ENCODE assay signal across 9 cellular contexts in the genomic region with DNA sequence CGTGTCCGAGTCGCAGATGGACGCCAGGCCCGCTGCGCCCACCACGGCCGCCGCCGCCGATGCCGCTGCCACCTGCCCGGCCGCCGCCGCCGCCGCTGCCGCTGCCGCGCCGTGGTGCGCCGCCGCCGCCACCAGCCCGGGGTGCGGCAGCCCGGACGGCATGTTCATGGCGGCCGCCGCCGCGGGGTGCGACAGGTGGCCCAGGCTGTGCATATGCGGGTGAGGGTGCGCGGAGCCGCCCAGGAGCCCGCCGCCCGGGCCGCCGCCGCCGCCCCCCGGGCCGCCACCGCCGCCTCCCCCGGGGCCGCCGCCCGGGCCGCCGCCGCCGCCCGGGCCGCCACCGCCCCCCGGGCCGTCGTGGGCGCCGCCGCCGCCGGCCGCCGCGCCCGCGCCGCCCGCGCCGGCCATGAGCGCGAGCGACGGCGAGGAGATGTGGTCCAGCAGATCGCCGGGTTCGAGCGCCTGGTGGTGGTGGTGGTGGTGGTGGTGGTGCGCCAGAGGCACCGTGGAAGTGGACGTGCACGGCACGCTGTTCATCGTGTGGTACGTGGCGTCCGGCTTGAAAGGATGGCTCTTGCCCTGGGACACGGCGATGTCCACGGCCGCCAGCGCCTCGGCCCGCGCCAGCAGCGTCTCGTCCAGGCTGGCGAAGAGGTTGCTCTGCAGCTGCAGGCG. TPM values are rescaled to one million over a fixed set of nuclear protein-coding genes. Genes with fewer than 3 reads are reported as not detected.
DNase-seq lines count a peak whose midpoint lies in the region; ATAC-seq and TF ChIP-seq lines count a peak whose summit lies in the region.
"Had no signal": no experiment of that assay in that cellular context is flagged by ENCODE, and none has a peak within 500 bp of the region (broad histone marks: within the 10 kb centered on the region; RNA-seq: fewer than 3 reads in every experiment).

No MANE protein-coding gene starts in this region.

- peak overlapping the region; percentile 57; the same call in 1 of the 2 replicates for H3K4me3 ChIP-seq in BE2C (ENCODE audit: low read depth, low read length)
- H3K4me3 ChIP-seq in GM12875 (ENCODE audit: low read depth, low read length), result peak overlapping the region; percentile 38
- peak overlapping the region; percentile 43 for H3K4me3 ChIP-seq in naive thymus-derived CD4-positive, alpha-beta T cell (ENCODE audit: low read length)

- intact Hi-C loops in naive thymus-derived CD4-positive, alpha-beta T cell (cut with micrococcal nuclease), result loop anchor here (2.0 to 10.0 kb wide), 6 partner anchors 55 to 907 kb away; partner anchors contain the start of genes OBI1 (in 2 of the 2) and SLAIN1 (in 2 of the 2)
- intact Hi-C loops in posterior cingulate gyrus (cut with DNase I), result no loop called here

- H3K27ac Mint-ChIP-seq in activated naive CD8-positive, alpha-beta T cell treated with anti-CD3 and anti-CD28 coated beads, Interleukin-2, amount 10 ng/mL, durations not matched to agents 7 days and 5 days, result peak overlapping the region; percentile 85
- peak overlapping the region in 3 of 9 donors; percentile 54 to 89 (median 75) for H3K27ac Mint-ChIP-seq in naive thymus-derived CD4-positive, alpha-beta T cell

- CTCF ChIA-PET in naive thymus-derived CD4-positive, alpha-beta T cell (lab: Charles Lee), result interaction anchor here (0.6 kb wide), 1 partner anchor 63 kb away, joined by 3 read pairs; no protein-coding TSS in a partner anchor

- peaks cover 2% of the 10 kb centered on the region for H3K36me3 Mint-ChIP-seq in activated naive CD8-positive, alpha-beta T cell treated with anti-CD3 and anti-CD28 coated beads, Interleukin-2, amount 10 ng/mL, durations not matched to agents 7 days and 5 days
- H3K36me3 Mint-ChIP-seq in naive thymus-derived CD4-positive, alpha-beta T cell, result peaks cover 0 to 4% (median 1%) of the 10 kb centered on the region in 5 donors

- no peak overlapping the region for H3K27ac ChIP-seq in naive thymus-derived CD4-positive, alpha-beta T cell (ENCODE audit: low read depth, low read length)
- H3K27ac ChIP-seq in foreskin keratinocyte, result no peak overlapping the region
- H3K27ac ChIP-seq: upper lobe of right lung had no signal

- H3K4me3 Mint-ChIP-seq in activated naive CD8-positive, alpha-beta T cell treated with anti-CD3 and anti-CD28 coated beads, Interleukin-2, amount 10 ng/mL, durations not matched to agents 7 days and 5 days, result peak overlapping the region; percentile 84
- H3K4me3 Mint-ChIP-seq in naive thymus-derived CD4-positive, alpha-beta T cell, result peak overlapping the region; percentile 76 to 95 (median 85)

- H3K9me3 ChIP-seq in BE2C, result 0 out of 2 replicates have a peak, but pooled peaks cover under 1% of the 10 kb centered on the region
- peaks cover 0 to 5% (median 0%) of the 10 kb centered on the region in 3 experiments for H3K9me3 ChIP-seq in naive thymus-derived CD4-positive, alpha-beta T cell (ENCODE audit: control insufficient read depth in 2 of 3, low read length in 3 of 3)
- H3K9me3 ChIP-seq: upper lobe of right lung had no signal

- DNase-seq in BE2C (no peak), DMS153 (lab: John Stamatoyannopoulos, UW) (no peak), posterior cingulate gyrus (no peak), foreskin melanocyte (no peak), foreskin keratinocyte (no peak)
- DNase-seq in activated naive CD8-positive, alpha-beta T cell treated with anti-CD3 and anti-CD28 coated beads, Interleukin-2, amount 10 ng/mL, durations not matched to agents 7 days and 5 days, result peak; percentile 42
- peak in 1 of 9 donors; percentile 29 for DNase-seq in naive thymus-derived CD4-positive, alpha-beta T cell
- DNase-seq: upper lobe of right lung had no signal

- no peaks in the 10 kb centered on the region for H3K36me3 ChIP-seq in BE2C
- H3K36me3 ChIP-seq in naive thymus-derived CD4-positive, alpha-beta T cell (ENCODE audit: control insufficient read depth in 2 of 3, insufficient read depth in 3 of 3, low read length in 3 of 3), result no peaks in the 10 kb centered on the region
- H3K36me3 ChIP-seq: upper lobe of right lung had no signal

- H3K4me1 ChIP-seq in BE2C (peaks cover 4% of the 10 kb centered on the region), foreskin keratinocyte (no peaks in the 10 kb centered on the region)
- peaks cover 0 to 19% of the 10 kb centered on the region in 2 donors for H3K4me1 ChIP-seq in naive thymus-derived CD4-positive, alpha-beta T cell (ENCODE audit: control insufficient read depth in 2 of 2, insufficient read depth in 2 of 2, low read length in 2 of 2)

- POLR2A ChIA-PET in activated naive CD8-positive, alpha-beta T cell treated with anti-CD3 and anti-CD28 coated beads, Interleukin-2, amount 10 ng/mL, durations not matched to agents 7 days and 5 days (lab: Charles Lee), result no interaction called here
- POLR2A ChIA-PET in naive thymus-derived CD4-positive, alpha-beta T cell (lab: Charles Lee), result interaction anchor here (0.7 kb wide), 1 partner anchor 464 kb away, joined by 3 read pairs; no protein-coding TSS in a partner anchor

- peaks cover 88% of the 10 kb centered on the region for H3K27me3 Mint-ChIP-seq in activated naive CD8-positive, alpha-beta T cell treated with anti-CD3 and anti-CD28 coated beads, Interleukin-2, amount 10 ng/mL, durations not matched to agents 7 days and 5 days
- peaks cover 79 to 90% (median 86%) of the 10 kb centered on the region in 5 donors for H3K27me3 Mint-ChIP-seq in naive thymus-derived CD4-positive, alpha-beta T cell

- peaks cover 21% of the 10 kb centered on the region for H3K4me1 Mint-ChIP-seq in activated naive CD8-positive, alpha-beta T cell treated with anti-CD3 and anti-CD28 coated beads, Interleukin-2, amount 10 ng/mL, durations not matched to agents 7 days and 5 days
- H3K4me1 Mint-ChIP-seq in naive thymus-derived CD4-positive, alpha-beta T cell, result peaks cover 24 to 63% (median 48%) of the 10 kb centered on the region in 7 donors

- peaks cover 97% of the 10 kb centered on the region for H3K27me3 ChIP-seq in BE2C
- peaks cover 46 to 73% of the 10 kb centered on the region in 2 donors for H3K27me3 ChIP-seq in naive thymus-derived CD4-positive, alpha-beta T cell (ENCODE audit: control insufficient read depth in 2 of 2, insufficient read depth in 2 of 2, low read length in 2 of 2)
- H3K27me3 ChIP-seq in foreskin keratinocyte, result peaks cover 97% of the 10 kb centered on the region

- H3K9me3 Mint-ChIP-seq in activated naive CD8-positive, alpha-beta T cell treated with anti-CD3 and anti-CD28 coated beads, Interleukin-2, amount 10 ng/mL, durations not matched to agents 7 days and 5 days, result no peaks in the 10 kb centered on the region
- H3K9me3 Mint-ChIP-seq in naive thymus-derived CD4-positive, alpha-beta T cell, result peaks cover 0 to 49% (median 23%) of the 10 kb centered on the region in 11 donors

- TF ChIP-seq CTCF in BE2C (IDR thresholded peaks at IDR 0.05; ENCODE audit: low read depth, low read length) (no peak), GM12875 (IDR thresholded peaks at IDR 0.05; ENCODE audit: borderline replicate concordance, insufficient read depth, low read depth, low read length) (no peak), foreskin keratinocyte (conservative IDR thresholded peaks at IDR 0.05) (no peak)

- ATAC-seq in activated naive CD8-positive, alpha-beta T cell treated with anti-CD3 and anti-CD28 coated beads, Interleukin-2, amount 10 ng/mL, durations not matched to agents 7 days and 5 days (ENCODE audit: low read depth), result no peak
- no peak for ATAC-seq in naive thymus-derived CD4-positive, alpha-beta T cell
- ATAC-seq in foreskin keratinocyte, result no peak

RNA-seq across cellular contexts. Expression of gene POU4F1, which starts 1.3 kb away (rescaled TPM):
- polyA plus RNA-seq in BE2C (2012; ENCODE audit: insufficient read depth, insufficient read length, low read depth), result 0.19 TPM
- total RNA-seq in activated naive CD8-positive, alpha-beta T cell treated with anti-CD3 and anti-CD28 coated beads, Interleukin-2, amount 10 ng/mL, durations not matched to agents 7 days and 5 days, result under 1 TPM; 0.11 to 0.19 TPM
- under 1 TPM in 3 of 5 experiments, not detected in 2; 0.08 to 0.22 (median 0.15) TPM for total RNA-seq in naive thymus-derived CD4-positive, alpha-beta T cell
- not detected for polyA plus RNA-seq in naive thymus-derived CD4-positive, alpha-beta T cell
- 0.03 TPM in 1 of 2 replicates, not detected in the other for total RNA-seq in foreskin keratinocyte
- not detected in 2 replicates for polyA plus RNA-seq in foreskin keratinocyte
- total RNA-seq: upper lobe of right lung had no signal

RNA-seq across cellular contexts. Expression of gene OBI1, which starts 56.9 kb away (rescaled TPM):
- polyA plus RNA-seq in BE2C (2012; ENCODE audit: insufficient read depth, insufficient read length, low read depth), result 5.9 TPM
- total RNA-seq in activated naive CD8-positive, alpha-beta T cell treated with anti-CD3 and anti-CD28 coated beads, Interleukin-2, amount 10 ng/mL, durations not matched to agents 7 days and 5 days, result 10 to 100 TPM; 17.5 to 17.8 TPM
- 10 to 100 TPM in 3 of 5 experiments, 1 to 10 TPM in 2; 4.2 to 17.7 (median 15.9) TPM for total RNA-seq in naive thymus-derived CD4-positive, alpha-beta T cell
- polyA plus RNA-seq in naive thymus-derived CD4-positive, alpha-beta T cell, result 10 to 100 TPM; 10.5 to 17.2 TPM
- 19.8 and 20.1 TPM in 2 replicates for total RNA-seq in foreskin keratinocyte
- polyA plus RNA-seq in foreskin keratinocyte, result 5.4 and 6.9 TPM in 2 replicates
